25 cellular contexts compared by ENCODE assay signal in the genomic region with DNA sequence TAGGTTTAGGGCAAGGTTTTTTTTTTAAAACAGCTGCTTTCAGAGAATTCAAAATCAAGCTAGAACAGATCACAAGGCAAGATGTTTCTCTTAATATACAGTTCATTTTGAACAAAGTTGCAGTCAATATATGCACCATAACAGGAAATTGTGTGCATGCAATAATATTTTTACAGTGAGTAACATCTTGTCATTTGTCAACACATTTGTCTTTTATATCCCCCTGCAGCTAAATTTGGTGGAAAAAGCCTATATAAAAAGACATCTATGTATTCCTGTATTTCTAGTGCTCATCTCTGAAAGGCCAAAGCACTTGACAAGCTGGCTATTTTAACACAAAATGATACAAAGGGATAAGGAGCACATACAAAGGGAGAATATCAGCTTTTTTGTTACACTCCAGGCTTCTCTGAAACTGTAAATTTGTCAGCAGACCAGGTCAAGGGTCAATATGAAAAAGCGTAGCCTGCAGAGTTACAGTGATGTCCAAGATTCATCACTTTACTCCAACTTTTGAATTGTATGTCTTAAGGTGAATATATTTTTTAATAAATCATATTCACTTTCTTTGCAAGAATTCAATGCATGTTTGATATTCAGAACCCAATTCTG.
DNase-seq lines count a peak whose midpoint lies in the region; ATAC-seq, FAIRE-seq and TF ChIP-seq lines count a peak whose summit lies in the region.
"Had no signal": no experiment of that assay in that cellular context is flagged by ENCODE, and none has a peak within 500 bp of the region (broad histone marks: within the 10 kb centered on the region; RNA-seq: fewer than 3 reads in every experiment).

No MANE protein-coding gene starts in this region.

- H3K9me3 ChIP-seq in astrocyte (ENCODE audit: insufficient read depth, low read depth, low read length) (no peaks in the 10 kb centered on the region), testis (no peaks in the 10 kb centered on the region)
- H3K9me3 ChIP-seq: pancreas, Peyer's patch had no signal

- H3K27me3 ChIP-seq in astrocyte (ENCODE audit: insufficient read depth, low read length): no peaks in the 10 kb centered on the region
- no peaks in the 10 kb centered on the region for H3K27me3 ChIP-seq in testis
- H3K27me3 ChIP-seq: pancreas, Peyer's patch had no signal

- ATAC-seq in GM18873 (IDR thresholded peaks at IDR 0.05; ENCODE audit: low FRiP score, unreplicated experiment): no peak
- ATAC-seq: CD8-positive, alpha-beta T cell; esophagus mucosa; naive thymus-derived CD4-positive, alpha-beta T cell; pancreas; sciatic nerve had no signal

- H3K4me1 Mint-ChIP-seq in astrocyte (ENCODE audit: low read depth, unreplicated experiment): peaks cover 57% of the 10 kb centered on the region
- H3K4me1 Mint-ChIP-seq: central memory CD8-positive, alpha-beta T cell; naive thymus-derived CD4-positive, alpha-beta T cell had no signal

- TF ChIP-seq CTCF in astrocyte (IDR thresholded peaks at IDR 0.05; ENCODE audit: insufficient read depth, low read depth, low read length) (no peak), testis (IDR thresholded peaks at IDR 0.05) (no peak)

- H4K20me1 ChIP-seq in astrocyte (ENCODE audit: insufficient read depth, low read length): no peaks in the 10 kb centered on the region

- H3K4me3 ChIP-seq in astrocyte (ENCODE audit: insufficient read depth, low read depth, low read length): no peak overlapping the region
- no peak overlapping the region for H3K4me3 ChIP-seq in testis
- H3K4me3 ChIP-seq: pancreas, Peyer's patch, SK-N-MC had no signal

- H2AFZ ChIP-seq in astrocyte (ENCODE audit: low read depth, low read length): no peak overlapping the region

- TF ChIP-seq POLR2A in H54 (IDR thresholded peaks at IDR 0.05; ENCODE audit: low read depth, low read length): no peak
- no peak for TF ChIP-seq POLR2A in testis (IDR thresholded peaks at IDR 0.05)

- peak overlapping the region; percentile 27 for H3K27ac Mint-ChIP-seq in astrocyte (ENCODE audit: unreplicated experiment)
- H3K27ac Mint-ChIP-seq: CD8-positive, alpha-beta T cell; naive thymus-derived CD4-positive, alpha-beta T cell; T-helper 2 cell treated with Interferon-gamma antibody and Interleukin-4, amounts not matched to agents 5 μg/mL and 100 μg/mL, for 36 hours had no signal

- WGBS in testis, 2 donors: 44 to 63% methylated on average over 1 of the region's 1 CpG

- H3K4me1 ChIP-seq in astrocyte (ENCODE audit: insufficient read depth, low read length): peaks cover 47% of the 10 kb centered on the region
- peaks cover 28% of the 10 kb centered on the region for H3K4me1 ChIP-seq in testis

- DNase-seq in H54 (ENCODE audit: insufficient read length, low spot score) (no peak), astrocyte (ENCODE audit: low read depth) (no peak), foreskin melanocyte (peak; percentile 86), testis (no peak), hippocampal formation (lab: John Stamatoyannopoulos, UW) (no peak)
- DNase-seq in stimulated activated CD8-positive, alpha-beta memory T cell treated with anti-CD3 and anti-CD28 coated beads, Interleukin-4, amount 100 ng/mL, for 48 hours: no peak
- DNase-seq: activated gamma-delta T cell; activated T-cell treated with anti-CD3 and anti-CD28 coated beads for 4 hours; CD8-positive, alpha-beta T cell; effector CD8-positive, alpha-beta T cell; head of caudate nucleus; naive thymus-derived CD4-positive, alpha-beta T cell; NCI-H1105; NCI-H2081 treated with DMSO at 0.1 percent for 48 hours; NCI-H446 treated with DMSO at 0.1 percent for 48 hours; pancreas; Peyer's patch; WERI-Rb-1 had no signal

- intact Hi-C loops in testis (cut with DNase I; ENCODE audit: low total_unique reads): no loop called here

- H3K36me3 ChIP-seq in astrocyte (ENCODE audit: insufficient read depth, low read length) (no peaks in the 10 kb centered on the region), testis (ENCODE audit: low read depth, missing control alignments) (no peaks in the 10 kb centered on the region)
- H3K36me3 ChIP-seq: pancreas, Peyer's patch, WERI-Rb-1 had no signal

- peak overlapping the region; percentile 36 for H3K4me2 ChIP-seq in astrocyte (ENCODE audit: low read length)

- no peak overlapping the region for H3K4me3 Mint-ChIP-seq in astrocyte (ENCODE audit: unreplicated experiment)
- H3K4me3 Mint-ChIP-seq: CD8-positive, alpha-beta T cell; central memory CD8-positive, alpha-beta T cell; naive thymus-derived CD4-positive, alpha-beta T cell; T-helper 2 cell treated with Interferon-gamma antibody and Interleukin-4, amounts not matched to agents 5 μg/mL and 100 μg/mL, for 36 hours had no signal

- no peaks in the 10 kb centered on the region for H3K79me2 ChIP-seq in astrocyte (ENCODE audit: insufficient read depth, low read length)

- no peak overlapping the region for H3K9ac ChIP-seq in astrocyte (ENCODE audit: low read length)

- no peaks in the 10 kb centered on the region for H3K9me3 Mint-ChIP-seq in astrocyte (ENCODE audit: unreplicated experiment)
- H3K9me3 Mint-ChIP-seq: CD8-positive, alpha-beta T cell; central memory CD8-positive, alpha-beta T cell; T-helper 2 cell treated with Interferon-gamma antibody and Interleukin-4, amounts not matched to agents 5 μg/mL and 100 μg/mL, for 36 hours had no signal

- H3K27ac ChIP-seq in astrocyte (ENCODE audit: low read depth, low read length) (peak overlapping the region; percentile 95), testis (peak overlapping the region; percentile 35 to 92)
- H3K27ac ChIP-seq: pancreas, Peyer's patch, SK-N-MC, WERI-Rb-1 had no signal

- H3K36me3 Mint-ChIP-seq in astrocyte (ENCODE audit: low read depth, unreplicated experiment): no peaks in the 10 kb centered on the region
- H3K36me3 Mint-ChIP-seq: CD8-positive, alpha-beta T cell; naive thymus-derived CD4-positive, alpha-beta T cell had no signal

- no peaks in the 10 kb centered on the region for H3K27me3 Mint-ChIP-seq in astrocyte (ENCODE audit: low read depth, unreplicated experiment)

- FAIRE-seq in H54 (lab: Jason Lieb, UNC): peak; percentile 82
- FAIRE-seq in astrocyte (lab: Jason Lieb, UNC): no peak
- FAIRE-seq: HTR-8/SVneo, pancreas had no signal
